13 cellular contexts compared by ENCODE assay signal in the genomic region with DNA sequence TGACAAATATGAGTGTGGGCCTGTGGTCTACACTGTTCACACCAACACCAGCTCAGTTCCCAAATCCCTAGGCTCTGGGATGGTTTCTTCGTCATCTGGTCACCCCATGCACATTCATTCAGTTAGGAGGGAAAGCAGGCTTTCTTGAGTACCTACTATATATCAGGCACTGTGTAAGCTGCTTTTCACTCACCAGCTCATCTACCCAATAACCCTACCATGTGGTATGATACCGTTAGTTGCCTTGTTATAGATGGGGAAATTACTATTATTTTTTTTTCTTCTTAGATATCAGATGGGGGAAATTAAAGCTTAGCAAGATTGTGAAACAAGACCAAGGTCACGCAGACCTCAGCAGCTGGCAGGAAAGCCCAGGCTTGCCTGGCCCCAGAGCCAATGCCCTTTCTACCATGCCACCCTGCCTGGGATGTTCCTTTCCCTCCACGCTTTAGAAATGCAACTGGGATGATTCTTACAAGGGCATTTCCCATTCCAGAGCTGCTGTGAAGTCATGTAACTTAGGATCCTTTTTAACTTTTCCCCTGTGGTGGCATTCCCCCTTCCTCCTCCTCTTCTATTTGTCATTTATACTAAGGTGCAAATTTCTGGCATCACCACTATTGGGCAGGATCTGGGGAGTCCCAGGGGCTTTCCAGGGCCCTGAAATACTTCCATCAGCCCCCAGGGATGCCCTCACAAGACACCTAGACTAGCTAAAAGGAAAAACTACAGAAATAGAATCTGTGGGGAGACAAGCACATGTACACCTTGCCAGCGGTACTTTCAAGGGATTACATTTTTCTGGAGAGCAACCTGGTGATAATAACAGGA.
DNase-seq lines count a peak whose midpoint lies in the region; ATAC-seq, FAIRE-seq and TF ChIP-seq lines count a peak whose summit lies in the region.
"Had no signal": no experiment of that assay in that cellular context is flagged by ENCODE, and none has a peak within 500 bp of the region (broad histone marks: within the 10 kb centered on the region; RNA-seq: fewer than 3 reads in every experiment).

No MANE protein-coding gene starts in this region.

- no peaks in the 10 kb centered on the region for H3K79me2 ChIP-seq in Karpas-422 (ENCODE audit: low read length)
- H3K79me2 ChIP-seq in H1 (ENCODE audit: control insufficient read depth in 1 of 2, insufficient read depth in 2 of 2, low read length in 2 of 2): no peaks in the 10 kb centered on the region

- H3K27me3 ChIP-seq in Karpas-422 (ENCODE audit: low read length): peaks cover 2% of the 10 kb centered on the region; the same call in 1 of the 2 replicates
- no peaks in the 10 kb centered on the region for H3K27me3 ChIP-seq in H1 (replicated peaks in 1 of 4; ENCODE audit: control insufficient read depth in 3 of 4, extremely low read depth in 1 of 4, insufficient read depth in 3 of 4, low read length in 3 of 4)
- H3K27me3 ChIP-seq: SJSA1 had no signal

- no peak overlapping the region for H3K4me3 ChIP-seq in Karpas-422 (ENCODE audit: low read length)
- no peak overlapping the region for H3K4me3 ChIP-seq in H1 (ENCODE audit: extremely low read depth in 1 of 4, insufficient read depth in 2 of 4, low read depth in 3 of 4, low read length in 4 of 4)
- H3K4me3 ChIP-seq: SJSA1, smooth muscle cell had no signal

- 73% methylated on average over 5 of the region's 5 CpGs; no CpG with 5 or more reads in 1 of the 2 experiments for WGBS in H1 (ENCODE audit: extremely low coverage in 1 of 2, insufficient coverage in 1 of 2, insufficient read length in 1 of 2, insufficient replicate concordance in 2 of 2, low coverage in 1 of 2, low lambda C conversion rate in 2 of 2, missing lambda C conversion rate in 1 of 2), 2 experiments

- H4K20me1 ChIP-seq in Karpas-422 (ENCODE audit: insufficient read depth, low read depth, low read length) (no peaks in the 10 kb centered on the region), H1 (replicated peaks in 1 of 2; ENCODE audit: control insufficient read depth in 1 of 2, insufficient read depth in 2 of 2, low read length in 2 of 2) (no peaks in the 10 kb centered on the region)

- no peak overlapping the region for H3K56ac ChIP-seq in H1 (replicated peaks; ENCODE audit: insufficient read length, low read depth, low read length)

- ATAC-seq in stimulated activated memory B cell treated with anti-CD40 and anti-IgM and Interleukin-4, amounts not matched to agents 10 μg/mL and 1 μg/mL and 100 μg/mL, for 72 hours: peak; percentile 32
- ATAC-seq in HG02884 (IDR thresholded peaks at IDR 0.05; ENCODE audit: unreplicated experiment): no peak

- TF ChIP-seq POLR2A in H1 (IDR thresholded peaks at IDR 0.05; ENCODE audit: control extremely low read depth in 1 of 2, low read depth in 2 of 2, low read length in 2 of 2): no peak

- intact Hi-C loops in activated CD4-positive, alpha-beta memory T cell treated with anti-CD3 and anti-CD28 coated beads for 36 hours (cut with micrococcal nuclease): loop anchor here (1.0 to 5.0 kb wide), 4 partner anchors 142 to 438 kb away; a partner anchor contains a TSS

- no peak overlapping the region for H2AK5ac ChIP-seq in H1 (ENCODE audit: low read depth, low read length)

- no peak overlapping the region for H3K14ac ChIP-seq in H1 (ENCODE audit: insufficient read length)

- DNase-seq in activated CD4-positive, alpha-beta memory T cell treated with anti-CD3 and anti-CD28 coated beads for 36 hours: peak; percentile 53
- no peak for DNase-seq in activated CD4-positive, alpha-beta memory T cell treated with anti-CD3 and anti-CD28 coated beads, Interleukin-2, amount 10 ng/mL, durations not matched to agents 7 days and 5 days
- DNase-seq in Karpas-422 (peak; percentile 14), H1 (ENCODE audit: low read depth in 1 of 2, low spot score in 2 of 2) (no peak), NCI-H345 treated with DMSO at 0.1 percent for 48 hours (lab: John Stamatoyannopoulos, UW; ENCODE audit: unreplicated experiment) (no peak), HCEC 1CT (no peak)
- DNase-seq: amniotic stem cell had no signal

- no peak for TF ChIP-seq CTCF in H1 (IDR thresholded peaks at IDR 0.05; ENCODE audit: control extremely low read depth in 1 of 3, insufficient read depth in 1 of 3, low read depth in 1 of 3, low read length in 3 of 3)

- H3K4me1 ChIP-seq in Karpas-422 (ENCODE audit: low read length): peaks cover 9% of the 10 kb centered on the region
- peaks cover 10 to 28% (median 17%) of the 10 kb centered on the region in 4 experiments for H3K4me1 ChIP-seq in H1 (replicated peaks in 1 of 4; ENCODE audit: control insufficient read depth in 3 of 4, insufficient read depth in 4 of 4, low read length in 3 of 4)
- H3K4me1 ChIP-seq: SJSA1 had no signal

- no peak overlapping the region for H4K8ac ChIP-seq in H1 (ENCODE audit: extremely low read depth, insufficient read depth, low read length)

- H3K18ac ChIP-seq in H1 (ENCODE audit: extremely low read depth, low read length): 0 out of 2 replicates have a peak overlapping the region, but pooled peaks have one; percentile 14

- H3K9me3 ChIP-seq in Karpas-422 (ENCODE audit: low read length): no peaks in the 10 kb centered on the region
- H3K9me3 ChIP-seq in H1 (ENCODE audit: insufficient read depth in 2 of 2, low read depth in 1 of 2, low read length in 1 of 2): no peaks in the 10 kb centered on the region
- H3K9me3 ChIP-seq: SJSA1 had no signal

- FAIRE-seq in H1 (lab: Jason Lieb, UNC): no peak
- FAIRE-seq: keratinocyte had no signal

- no peak overlapping the region for H2BK120ac ChIP-seq in H1 (replicated peaks; ENCODE audit: low read depth, low read length)

- peaks cover 72% of the 10 kb centered on the region for H3K4me1 Mint-ChIP-seq in activated CD4-positive, alpha-beta memory T cell treated with anti-CD3 and anti-CD28 coated beads for 36 hours (ENCODE audit: low read depth)
- H3K4me1 Mint-ChIP-seq in activated CD4-positive, alpha-beta memory T cell treated with anti-CD3 and anti-CD28 coated beads, Interleukin-2, amount 10 ng/mL, durations not matched to agents 7 days and 5 days: peaks cover 69% of the 10 kb centered on the region
- peaks cover 65% of the 10 kb centered on the region for H3K4me1 Mint-ChIP-seq in stimulated activated memory B cell treated with anti-CD40 and anti-IgM and Interleukin-4, amounts not matched to agents 10 μg/mL and 1 μg/mL and 100 μg/mL, for 72 hours

- H4K5ac ChIP-seq in H1 (ENCODE audit: insufficient read length, low read depth, low read length): no peak overlapping the region

- no peaks in the 10 kb centered on the region for H3K23me2 ChIP-seq in H1 (ENCODE audit: low read depth, low read length)

- no peak overlapping the region for H2BK20ac ChIP-seq in H1 (ENCODE audit: low read length)

- H4K91ac ChIP-seq in H1 (replicated peaks; ENCODE audit: insufficient read length, low read length): no peak overlapping the region

- no peaks in the 10 kb centered on the region for H3K36me3 Mint-ChIP-seq in activated CD4-positive, alpha-beta memory T cell treated with anti-CD3 and anti-CD28 coated beads for 36 hours
- peaks cover 30% of the 10 kb centered on the region for H3K36me3 Mint-ChIP-seq in activated CD4-positive, alpha-beta memory T cell treated with anti-CD3 and anti-CD28 coated beads, Interleukin-2, amount 10 ng/mL, durations not matched to agents 7 days and 5 days (ENCODE audit: low read depth)
- H3K36me3 Mint-ChIP-seq in stimulated activated memory B cell treated with anti-CD40 and anti-IgM and Interleukin-4, amounts not matched to agents 10 μg/mL and 1 μg/mL and 100 μg/mL, for 72 hours: no peaks in the 10 kb centered on the region

- H3K27ac Mint-ChIP-seq in activated CD4-positive, alpha-beta memory T cell treated with anti-CD3 and anti-CD28 coated beads for 36 hours: peak overlapping the region; percentile 95
- H3K27ac Mint-ChIP-seq in activated CD4-positive, alpha-beta memory T cell treated with anti-CD3 and anti-CD28 coated beads, Interleukin-2, amount 10 ng/mL, durations not matched to agents 7 days and 5 days: no peak overlapping the region
- H3K27ac Mint-ChIP-seq in stimulated activated memory B cell treated with anti-CD40 and anti-IgM and Interleukin-4, amounts not matched to agents 10 μg/mL and 1 μg/mL and 100 μg/mL, for 72 hours: peak overlapping the region; percentile 96

- H3K36me3 ChIP-seq in Karpas-422 (ENCODE audit: insufficient read depth, low read length): no peaks in the 10 kb centered on the region
- H3K36me3 ChIP-seq in H1 (ENCODE audit: control insufficient read depth in 2 of 4, insufficient read depth in 4 of 4, low read length in 3 of 4): no peaks in the 10 kb centered on the region
- H3K36me3 ChIP-seq: SJSA1 had no signal

- H2BK12ac ChIP-seq in H1 (ENCODE audit: low read depth, low read length): no peak overlapping the region

- no peak overlapping the region for H3K23ac ChIP-seq in H1 (ENCODE audit: insufficient read length)

- TF ChIP-seq RAD21 in H1 (IDR thresholded peaks at IDR 0.05 in 1 of 2, conservative IDR thresholded peaks at IDR 0.05 in 1 of 2; ENCODE audit: low read depth in 2 of 2, low read length in 2 of 2): no peak

- no peak overlapping the region for H2AFZ ChIP-seq in Karpas-422 (ENCODE audit: low read length)
- no peak overlapping the region for H2AFZ ChIP-seq in H1 (ENCODE audit: low read length)

- H3K27ac ChIP-seq in Karpas-422 (ENCODE audit: low read length) (no peak overlapping the region), H1 (ENCODE audit: low read depth, low read length) (peak overlapping the region; percentile 61; the same call in 1 of the 2 replicates)
- H3K27ac ChIP-seq: KMS-11, SJSA1 had no signal

- TF ChIP-seq EP300 in H1 (IDR thresholded peaks at IDR 0.05; ENCODE audit: borderline replicate concordance in 1 of 2, low read depth in 2 of 2, low read length in 2 of 2): peak in 1 of 2 experiments; percentile 71; a peak in 1 of 3 replicates

- no peak overlapping the region for H3K9ac ChIP-seq in Karpas-422 (ENCODE audit: low read length)
- H3K9ac ChIP-seq in H1 (replicated peaks in 1 of 4; ENCODE audit: extremely low read depth in 1 of 4, low read depth in 3 of 4, low read length in 3 of 4): no peak overlapping the region
- H3K9ac ChIP-seq: KMS-11 had no signal

- CTCF ChIA-PET in activated CD4-positive, alpha-beta memory T cell treated with anti-CD3 and anti-CD28 coated beads for 36 hours (lab: Charles Lee): interaction anchor here (0.6 to 2.9 kb wide), 7 partner anchors 14 to 346 kb away, joined by 3 to 22 read pairs (median 4); no protein-coding TSS in a partner anchor
- CTCF ChIA-PET in activated CD4-positive, alpha-beta memory T cell treated with anti-CD3 and anti-CD28 coated beads, Interleukin-2, amount 10 ng/mL, durations not matched to agents 7 days and 5 days (lab: Charles Lee): interaction anchor here (1.5 to 5.9 kb wide), 2 partner anchors 15 to 17 kb away, joined by 5 to 44 read pairs; no protein-coding TSS in a partner anchor
- CTCF ChIA-PET in H1 (lab: Charles Lee; ENCODE audit: partially characterized antibody): interaction anchor here (0.8 to 3.3 kb wide), 9 partner anchors 9 to 143 kb away, joined by 3 to 30 read pairs (median 3); no protein-coding TSS in a partner anchor

- H3K4me2 ChIP-seq in Karpas-422 (ENCODE audit: low read depth, low read length, poor library complexity, severe bottlenecking) (no peak overlapping the region), H1 (ENCODE audit: insufficient read depth in 1 of 2, low read depth in 2 of 2, low read length in 2 of 2) (peak overlapping the region in 1 of 2 experiments; percentile 25; a peak in 2 of 4 replicates)
- H3K4me2 ChIP-seq: KMS-11, smooth muscle cell had no signal

- H2BK15ac ChIP-seq in H1 (ENCODE audit: low read length): no peak overlapping the region

- POLR2A ChIA-PET in activated CD4-positive, alpha-beta memory T cell treated with anti-CD3 and anti-CD28 coated beads for 36 hours (lab: Charles Lee): interaction anchor here (1.0 to 1.3 kb wide), 2 partner anchors 17 to 135 kb away, joined by 4 read pairs; no protein-coding TSS in a partner anchor
- POLR2A ChIA-PET in activated CD4-positive, alpha-beta memory T cell treated with anti-CD3 and anti-CD28 coated beads, Interleukin-2, amount 10 ng/mL, durations not matched to agents 7 days and 5 days (lab: Charles Lee): interaction anchor here (1.0 to 1.4 kb wide), 4 partner anchors 11 to 348 kb away, joined by 3 to 4 read pairs (median 3); no protein-coding TSS in a partner anchor
- POLR2A ChIA-PET in H1 (lab: Charles Lee; ENCODE audit: partially characterized antibody): interaction anchor here (0.6 to 1.7 kb wide), 4 partner anchors 9 to 35 kb away, joined by 3 to 4 read pairs (median 3); no protein-coding TSS in a partner anchor

- H3K4me3 Mint-ChIP-seq in activated CD4-positive, alpha-beta memory T cell treated with anti-CD3 and anti-CD28 coated beads for 36 hours: peak overlapping the region; percentile 0
- no peak overlapping the region for H3K4me3 Mint-ChIP-seq in activated CD4-positive, alpha-beta memory T cell treated with anti-CD3 and anti-CD28 coated beads, Interleukin-2, amount 10 ng/mL, durations not matched to agents 7 days and 5 days
- peak overlapping the region; percentile 51 for H3K4me3 Mint-ChIP-seq in stimulated activated memory B cell treated with anti-CD40 and anti-IgM and Interleukin-4, amounts not matched to agents 10 μg/mL and 1 μg/mL and 100 μg/mL, for 72 hours

- no peaks in the 10 kb centered on the region for H3K9me3 Mint-ChIP-seq in activated CD4-positive, alpha-beta memory T cell treated with anti-CD3 and anti-CD28 coated beads for 36 hours
- no peaks in the 10 kb centered on the region for H3K9me3 Mint-ChIP-seq in activated CD4-positive, alpha-beta memory T cell treated with anti-CD3 and anti-CD28 coated beads, Interleukin-2, amount 10 ng/mL, durations not matched to agents 7 days and 5 days
- no peaks in the 10 kb centered on the region for H3K9me3 Mint-ChIP-seq in stimulated activated memory B cell treated with anti-CD40 and anti-IgM and Interleukin-4, amounts not matched to agents 10 μg/mL and 1 μg/mL and 100 μg/mL, for 72 hours

- no peaks in the 10 kb centered on the region; the same call in 1 of the 2 replicates for H3K79me1 ChIP-seq in H1 (ENCODE audit: low read depth, low read length)

- H3K27me3 Mint-ChIP-seq in activated CD4-positive, alpha-beta memory T cell treated with anti-CD3 and anti-CD28 coated beads for 36 hours: no peaks in the 10 kb centered on the region
- no peaks in the 10 kb centered on the region for H3K27me3 Mint-ChIP-seq in activated CD4-positive, alpha-beta memory T cell treated with anti-CD3 and anti-CD28 coated beads, Interleukin-2, amount 10 ng/mL, durations not matched to agents 7 days and 5 days
- no peaks in the 10 kb centered on the region for H3K27me3 Mint-ChIP-seq in stimulated activated memory B cell treated with anti-CD40 and anti-IgM and Interleukin-4, amounts not matched to agents 10 μg/mL and 1 μg/mL and 100 μg/mL, for 72 hours

- no peaks in the 10 kb centered on the region for H3K9me2 ChIP-seq in Karpas-422 (replicated peaks; ENCODE audit: insufficient read depth, low read length)

- no peak overlapping the region for H3K4ac ChIP-seq in H1 (replicated peaks; ENCODE audit: insufficient read length, low read depth, low read length)

- H2BK5ac ChIP-seq in H1 (ENCODE audit: low read depth, low read length): peak overlapping the region; percentile 3

Comparison
In these comparisons a context has a peak if more than half of its experiments do, and no peak if none do; other contexts are left out.
1. DNase-seq: peak in activated CD4-positive, alpha-beta memory T cell treated with anti-CD3 and anti-CD28 coated beads for 36 hours (single experiment) and Karpas-422 (single experiment); none in activated CD4-positive, alpha-beta memory T cell treated with anti-CD3 and anti-CD28 coated beads, Interleukin-2, amount 10 ng/mL, durations not matched to agents 7 days and 5 days (single experiment), H1 (0 of 2), NCI-H345 treated with DMSO at 0.1 percent for 48 hours (single experiment) and HCEC 1CT (single experiment).